In the genomic region with DNA sequence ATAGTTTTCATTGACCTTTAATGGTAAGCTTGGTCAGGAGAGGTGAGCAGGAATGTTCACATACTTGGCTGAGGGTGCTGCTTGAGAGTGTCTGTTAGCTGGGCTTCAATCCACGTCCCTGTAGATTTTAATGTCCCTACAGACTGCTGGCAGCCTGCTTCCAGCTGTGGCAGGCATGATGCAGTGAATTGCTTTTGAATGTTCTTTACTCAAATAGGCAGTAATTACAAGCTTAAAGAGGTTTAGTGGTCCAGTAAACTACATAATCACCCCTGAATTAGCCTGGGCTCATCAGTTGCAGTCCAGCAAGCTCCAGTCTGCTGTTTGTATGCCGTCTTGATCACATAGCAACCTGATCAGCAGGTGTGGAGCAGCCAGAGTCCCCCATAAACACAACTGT, we compare ENCODE assay signal across 14 cellular contexts.
DNase-seq lines count a peak whose midpoint lies in the region; ATAC-seq and TF ChIP-seq lines count a peak whose summit lies in the region.
"Had no signal": no experiment of that assay in that cellular context is flagged by ENCODE, and none has a peak within 500 bp of the region (broad histone marks: within the 10 kb centered on the region; RNA-seq: fewer than 3 reads in every experiment).

No MANE protein-coding gene starts in this region.

- H3F3A ChIP-seq in SK-N-SH (replicated peaks; ENCODE audit: insufficient read depth), result peaks cover 4% of the 10 kb centered on the region

- H3K9me2 ChIP-seq in SK-N-SH, result no peaks in the 10 kb centered on the region

- H3K27ac ChIP-seq in SK-N-SH (ENCODE audit: low read depth in 2 of 2, low read length in 1 of 2), result no peak overlapping the region; a peak in 1 of 4 replicates
- H3K27ac ChIP-seq in iPS DF 6.9 (ENCODE audit: low read length), result no peak overlapping the region
- peak overlapping the region in 2 of 4 donors; percentile 13 to 18 for H3K27ac ChIP-seq in body of pancreas
- no peak overlapping the region for H3K27ac ChIP-seq in RWPE1
- H3K27ac ChIP-seq in aorta (ENCODE audit: low read depth in 1 of 2, low read length in 2 of 2), result no peak overlapping the region
- H3K27ac ChIP-seq: tibial artery had no signal

- no peak for ATAC-seq in SK-N-SH treated with all-trans-retinoic acid at 6 μM for 48 hours
- ATAC-seq in HG02678 (IDR thresholded peaks at IDR 0.05; ENCODE audit: unreplicated experiment), result no peak
- no peak for ATAC-seq in body of pancreas
- ATAC-seq in aorta (ENCODE audit: low FRiP score), result no peak
- ATAC-seq: activated CD8-positive, alpha-beta T cell treated with anti-CD3 and anti-CD28 coated beads, Interleukin-2, amount 10 ng/mL, durations not matched to agents 7 days and 5 days; natural killer cell treated with Interleukin-12 subunit alpha and Interleukin-12 subunit beta and Interleukin-15 and Interleukin-18, amount 100 ng/mL, for 72 hours; PC-3 had no signal

- DNase-seq in SK-N-SH, result peak; percentile 27
- DNase-seq in NCI-H82 (lab: John Stamatoyannopoulos, UW), result peak; percentile 97
- peak; percentile 16 for DNase-seq in iPS DF 6.9 (ENCODE audit: low read depth, low spot score)
- DNase-seq in body of pancreas, result no peak
- DNase-seq in RWPE1 (ENCODE audit: low spot score), result no peak
- no peak for DNase-seq in aorta
- DNase-seq: activated CD8-positive, alpha-beta T cell treated with anti-CD3 and anti-CD28 coated beads, Interleukin-2, amount 10 ng/mL, durations not matched to agents 7 days and 5 days; activated naive CD4-positive, alpha-beta T cell treated with anti-CD3 and anti-CD28 coated beads for 36 hours; NCI-H1694 treated with DMSO at 0.1 percent for 48 hours; PC-3; tibial artery had no signal

- no peaks in the 10 kb centered on the region for H3K79me2 ChIP-seq in SK-N-SH (ENCODE audit: insufficient read depth)

- TF ChIP-seq EP300 in SK-N-SH (IDR thresholded peaks at IDR 0.05; ENCODE audit: borderline replicate concordance in 1 of 2, low read depth in 1 of 2, low read length in 1 of 2), result no peak

- CTCF ChIA-PET in SK-N-SH (lab: Yijun Ruan, JAX) (interaction anchor here (0.6 to 1.5 kb wide), 3 partner anchors 10 to 1740 kb away, joined by 3 to 4 read pairs (median 4); no protein-coding TSS in a partner anchor), RWPE1 (lab: Yijun Ruan, JAX) (no interaction called here)

- no peak for TF ChIP-seq RAD21 in SK-N-SH (IDR thresholded peaks at IDR 0.05; ENCODE audit: low read length)

- TF ChIP-seq CTCF in SK-N-SH (IDR thresholded peaks at IDR 0.05), result no peak
- no peak for TF ChIP-seq CTCF in body of pancreas (IDR thresholded peaks at IDR 0.05)
- TF ChIP-seq CTCF in RWPE1 (conservative IDR thresholded peaks at IDR 0.05; ENCODE audit: low read depth), result no peak

- H3K9ac ChIP-seq in SK-N-SH, result no peak overlapping the region

- no peaks in the 10 kb centered on the region; the same call in 1 of the 2 replicates for H4K20me1 ChIP-seq in SK-N-SH (ENCODE audit: insufficient read depth)

- H3K9me3 ChIP-seq in SK-N-SH, result no peaks in the 10 kb centered on the region
- H3K9me3 ChIP-seq in iPS DF 6.9 (ENCODE audit: control insufficient read depth, insufficient read depth, low read length), result no peaks in the 10 kb centered on the region
- no peaks in the 10 kb centered on the region for H3K9me3 ChIP-seq in body of pancreas
- no peaks in the 10 kb centered on the region for H3K9me3 ChIP-seq in aorta (ENCODE audit: control insufficient read depth, low read length)
- H3K9me3 ChIP-seq: tibial artery had no signal

- intact Hi-C loops in body of pancreas (cut with DNase I) (no loop called here), aorta (cut with DNase I) (no loop called here)

- WGBS in SK-N-SH (ENCODE audit: low lambda C conversion rate), result 84% methylated on average over 2 of the region's 2 CpGs
- WGBS in iPS DF 6.9 (ENCODE audit: insufficient coverage, insufficient read length), result no CpG with 5 or more reads among the region's 2 CpGs
- WGBS in body of pancreas, 2 donors, result 60 to 68% methylated on average over 2 of the region's 2 CpGs
- WGBS in aorta, 2 donors, result 39 to 52% methylated on average over 2 of the region's 2 CpGs

- no peaks in the 10 kb centered on the region for H3K27me3 ChIP-seq in SK-N-SH (ENCODE audit: insufficient read depth)
- no peaks in the 10 kb centered on the region for H3K27me3 ChIP-seq in iPS DF 6.9 (ENCODE audit: control insufficient read depth, insufficient read depth, low read length)
- H3K27me3 ChIP-seq in body of pancreas, result no peaks in the 10 kb centered on the region
- no peaks in the 10 kb centered on the region for H3K27me3 ChIP-seq in aorta (ENCODE audit: control insufficient read depth in 1 of 2, insufficient read depth in 2 of 2, low read length in 1 of 2)
- H3K27me3 ChIP-seq: tibial artery had no signal

- H3K4me3 ChIP-seq in SK-N-SH (ENCODE audit: low read depth in 2 of 2, low read length in 1 of 2) (no peak overlapping the region), iPS DF 6.9 (ENCODE audit: low read length) (no peak overlapping the region), body of pancreas (no peak overlapping the region), aorta (ENCODE audit: low read length in 2 of 2) (no peak overlapping the region)
- H3K4me3 ChIP-seq: tibial artery had no signal

- peaks cover 0 to 6% of the 10 kb centered on the region in 2 experiments for H3K36me3 ChIP-seq in SK-N-SH (replicated peaks in 1 of 2; ENCODE audit: control insufficient read depth in 1 of 2, insufficient read depth in 2 of 2, low read length in 1 of 2)
- H3K36me3 ChIP-seq in iPS DF 6.9 (ENCODE audit: control insufficient read depth, insufficient read depth, low read length), result no peaks in the 10 kb centered on the region
- H3K36me3 ChIP-seq in body of pancreas (replicated peaks in 1 of 2; ENCODE audit: insufficient read depth in 1 of 2, low read depth in 2 of 2), result no peaks in the 10 kb centered on the region
- no peaks in the 10 kb centered on the region for H3K36me3 ChIP-seq in aorta (ENCODE audit: control insufficient read depth in 1 of 2, insufficient read depth in 2 of 2, low read length in 1 of 2)
- H3K36me3 ChIP-seq: tibial artery had no signal

- TF ChIP-seq POLR2A in body of pancreas (IDR thresholded peaks at IDR 0.05), result no peak

- no peak overlapping the region for H2AFZ ChIP-seq in SK-N-SH (ENCODE audit: low read depth)

- POLR2A ChIA-PET in SK-N-SH (lab: Yijun Ruan, JAX) (no interaction called here), RWPE1 (lab: Yijun Ruan, JAX; ENCODE audit: low non-redundant PET) (no interaction called here)

- H3K4me2 ChIP-seq in SK-N-SH, result no peak overlapping the region

- H3K4me1 ChIP-seq in SK-N-SH (ENCODE audit: control insufficient read depth in 1 of 2, insufficient read depth in 2 of 2, low read depth in 1 of 2, low read length in 1 of 2), result peaks cover 12 to 21% of the 10 kb centered on the region in 2 experiments; a peak in 3 of 4 replicates
- H3K4me1 ChIP-seq in iPS DF 6.9 (ENCODE audit: control insufficient read depth, insufficient read depth, low read length), result peaks cover 2% of the 10 kb centered on the region; the same call in 1 of the 2 replicates
- peaks cover 60% of the 10 kb centered on the region for H3K4me1 ChIP-seq in body of pancreas
- H3K4me1 ChIP-seq in aorta (ENCODE audit: control insufficient read depth in 1 of 2, insufficient read depth in 2 of 2, low read length in 2 of 2), result peaks cover 2 to 5% of the 10 kb centered on the region in 2 donors

TF ChIP-seq in SK-N-SH, 30 proteins besides CTCF, POLR2A, EP300 and RAD21 (continues in another document):
- TF ChIP-seq RCOR1 (IDR thresholded peaks at IDR 0.05; ENCODE audit: low read length), result no peak
- TF ChIP-seq PBX3 (IDR thresholded peaks at IDR 0.05), result no peak
- TF ChIP-seq RXRA (IDR thresholded peaks at IDR 0.05; ENCODE audit: borderline replicate concordance, low read depth), result no peak

TF ChIP-seq in SK-N-SH treated with all-trans-retinoic acid at 6 μM for 48 hours, 23 proteins besides CTCF, POLR2A, EP300 and RAD21:
- TF ChIP-seq CSDC2 (CRISPR knock-in tag; IDR thresholded peaks at IDR 0.05) (no peak), GLIS3 (CRISPR knock-in tag; IDR thresholded peaks at IDR 0.05) (no peak), ZC3H10 (CRISPR knock-in tag; IDR thresholded peaks at IDR 0.05) (no peak), TCF4 (CRISPR knock-in tag; IDR thresholded peaks at IDR 0.05; ENCODE audit: borderline replicate concordance) (no peak), OSR1 (CRISPR knock-in tag; IDR thresholded peaks at IDR 0.05) (no peak), ZFP30 (CRISPR knock-in tag; IDR thresholded peaks at IDR 0.05) (no peak), ARNTL (CRISPR knock-in tag; IDR thresholded peaks at IDR 0.05; ENCODE audit: borderline replicate concordance, low read depth) (no peak), SNAI2 (CRISPR knock-in tag; IDR thresholded peaks at IDR 0.05) (no peak), ZNF70 (CRISPR knock-in tag; IDR thresholded peaks at IDR 0.05) (no peak)

Comparison
In these comparisons a context has a peak if more than half of its experiments do, and no peak if none do; other contexts are left out.
1. DNase-seq: peak in SK-N-SH (single experiment), NCI-H82 (single experiment) and iPS DF 6.9 (single experiment); none in body of pancreas (0 of 4), RWPE1 (single experiment) and aorta (0 of 2).